Comparison of ENCODE assay signal across 25 cellular contexts in genomic region chr22:20386972-20387371, GRCh38.
"Had no signal": no experiment of that assay in that cellular context is flagged by ENCODE, and none has a peak within 500 bp of the region (broad histone marks: within the 10 kb centered on the region; RNA-seq: fewer than 3 reads in every experiment).

No MANE protein-coding gene starts in this region.

- DNase-seq: colonic mucosa; cortex of kidney; dermis blood vessel endothelial cell; dorsolateral prefrontal cortex; effector CD4-positive, alpha-beta T cell; effector CD8-positive, alpha-beta T cell; effector memory CD4-positive, alpha-beta T cell; effector memory CD8-positive, alpha-beta T cell; endodermal cell; erythroblast; esophagus squamous epithelium; foreskin fibroblast; foreskin keratinocyte; foreskin melanocyte; gastrocnemius medialis; glutamatergic neuron; heart left ventricle; heart right ventricle had no signal

- H3K4me1 ChIP-seq: colonic mucosa, esophagus muscularis mucosa, esophagus squamous epithelium, foreskin keratinocyte, gastrocnemius medialis, gastroesophageal sphincter, heart left ventricle, heart right ventricle had no signal

- H3K27me3 ChIP-seq: colonic mucosa had no signal

- FAIRE-seq: colon, endothelial cell of umbilical vein had no signal

- H3K4me3 ChIP-seq: colonic mucosa, coronary artery, dorsolateral prefrontal cortex, esophagus muscularis mucosa, esophagus squamous epithelium, gastrocnemius medialis, gastroesophageal sphincter, heart left ventricle, heart right ventricle had no signal

- H3K27ac ChIP-seq: colonic mucosa, coronary artery, dorsolateral prefrontal cortex, epithelial cell of prostate, esophagus muscularis mucosa, esophagus squamous epithelium, foreskin keratinocyte, gastrocnemius medialis, gastroesophageal sphincter, heart left ventricle, heart right ventricle had no signal

- H3K9me3 ChIP-seq: colonic mucosa, esophagus muscularis mucosa, esophagus squamous epithelium, gastrocnemius medialis, gastroesophageal sphincter, heart left ventricle had no signal

- H3K36me3 ChIP-seq: colonic mucosa, esophagus muscularis mucosa, esophagus squamous epithelium, gastrocnemius medialis, gastroesophageal sphincter, heart left ventricle, heart right ventricle had no signal

- ATAC-seq: effector memory CD8-positive, alpha-beta T cell; esophagus mucosa; foreskin keratinocyte; gastrocnemius medialis; gastroesophageal sphincter; heart left ventricle; heart right ventricle had no signal
